ENCODE assay signal across 8 cellular contexts in genomic region chr9:92716557-92716956, GRCh38. TPM values are rescaled to one million over a fixed set of nuclear protein-coding genes. Genes with fewer than 3 reads are reported as not detected.
A peak's percentile ranks its signal among the peaks of the same experiment; 100 is the strongest.
DNase-seq lines count a peak whose midpoint lies in the region; ATAC-seq and TF ChIP-seq lines count a peak whose summit lies in the region.

No MANE protein-coding gene starts in this region.

- H3K27me3 ChIP-seq in cardiac muscle cell (no peaks in the 10 kb centered on the region), gastrocnemius medialis (no peaks in the 10 kb centered on the region)

- H3K9me3 ChIP-seq in cardiac muscle cell (ENCODE audit: low read depth) (no peaks in the 10 kb centered on the region), gastrocnemius medialis (no peaks in the 10 kb centered on the region)

- H3K4me3 ChIP-seq in cardiac muscle cell (no peak overlapping the region), gastrocnemius medialis (no peak overlapping the region)

- intact Hi-C loops in gastrocnemius medialis (cut with DNase I; ENCODE audit: low total_unique reads), result loop anchor here (1.0 kb wide), 1 partner anchor 74 kb away; no protein-coding TSS in a partner anchor

- TF ChIP-seq POLR2A in gastrocnemius medialis (IDR thresholded peaks at IDR 0.05), result no peak

- H3K36me3 ChIP-seq in cardiac muscle cell (peaks cover 43% of the 10 kb centered on the region), gastrocnemius medialis (peaks cover 0 to 89% of the 10 kb centered on the region in 2 donors)

- ATAC-seq in HG02571 (IDR thresholded peaks at IDR 0.05; ENCODE audit: unreplicated experiment) (peak; percentile 43), gastrocnemius medialis (peak in 1 of 2 donors; percentile 72)

- in situ Hi-C loops in Caki2 (cut with HindIII; ENCODE audit: low pct_unique_long_range_greater_than_20kb, low sequenced_read_pairs) (no loop called here), gastrocnemius medialis (cut with MboI; ENCODE audit: low sequenced_read_pairs in 4 of 4) (loop anchor here in 3 of 4 donors (5.0 kb wide), 1 partner anchor 76 kb away; no protein-coding TSS in a partner anchor)

- DNase-seq in Caki2 (ENCODE audit: low read depth) (peak; percentile 24), RKO (ENCODE audit: low spot score) (peak; percentile 18), cardiac muscle cell (ENCODE audit: low read depth in 1 of 2, low spot score in 1 of 2) (peak; percentile 48 to 75), gastrocnemius medialis (peak in 1 of 2 donors; percentile 37), NCI-H774 (lab: John Stamatoyannopoulos, UW) (no peak), GOT3 (lab: John Stamatoyannopoulos, UW) (no peak)
- peak; percentile 95 for DNase-seq in activated effector memory CD4-positive, alpha-beta T cell treated with anti-CD3 and anti-CD28 coated beads, Interleukin-2, amount 50 U/mL, for 16 hours

- H3K27ac ChIP-seq in cardiac muscle cell (no peak overlapping the region), gastrocnemius medialis (no peak overlapping the region)

- H3K4me1 ChIP-seq in cardiac muscle cell (ENCODE audit: low read depth) (no peaks in the 10 kb centered on the region), gastrocnemius medialis (no peaks in the 10 kb centered on the region)

- peak; percentile 93 for TF ChIP-seq CTCF in cardiac muscle cell (IDR thresholded peaks at IDR 0.05; ENCODE audit: low read depth, low read length)
- TF ChIP-seq CTCF in gastrocnemius medialis (IDR thresholded peaks at IDR 0.05 in 4 of 5, conservative IDR thresholded peaks at IDR 0.05 in 1 of 5), result peak; percentile 72 to 93 (median 90)

RNA-seq across cellular contexts. Expression of gene IPPK, which starts 46.6 kb away (rescaled TPM):
- total RNA-seq in Caki2 (2014; rRNA removed; shearing (Covaris generic); ENCODE audit: low replicate concordance), result 7.9 and 10.9 TPM in 2 replicates
- total RNA-seq in cardiac muscle cell (7.0 and 7.8 TPM in 2 replicates), gastrocnemius medialis (10 to 100 TPM in 1 of 4 donors, 1 to 10 TPM in 3; 6.8 to 11.4 (median 7.5) TPM)
- polyA plus RNA-seq in cardiac muscle cell, result 6.4 and 7.1 TPM in 2 replicates

RNA-seq across cellular contexts. Expression of gene BICD2, which starts 48.1 kb away (rescaled TPM):
- total RNA-seq in Caki2 (2014; rRNA removed; shearing (Covaris generic); ENCODE audit: low replicate concordance), result 27.6 and 30.1 TPM in 2 replicates
- total RNA-seq in cardiac muscle cell (34.9 and 36.5 TPM in 2 replicates), gastrocnemius medialis (10 to 100 TPM; 21.5 to 54.6 (median 38.7) TPM)
- 19.0 and 23.8 TPM in 2 replicates for polyA plus RNA-seq in cardiac muscle cell

Comparison
In these comparisons a context has a peak if more than half of its experiments do, and no peak if none do; other contexts are left out.
1. DNase-seq: peak in Caki2 (single experiment), RKO (single experiment), activated effector memory CD4-positive, alpha-beta T cell treated with anti-CD3 and anti-CD28 coated beads, Interleukin-2, amount 50 U/mL, for 16 hours (single experiment) and cardiac muscle cell (2 of 2); none in NCI-H774 (single experiment) and GOT3 (single experiment).